22 cellular contexts compared by ENCODE assay signal in genomic region chr11:111749646-111750045, GRCh38.
"Had no signal": no experiment of that assay in that cellular context is flagged by ENCODE, and none has a peak within 500 bp of the region (broad histone marks: within the 10 kb centered on the region; RNA-seq: fewer than 3 reads in every experiment).

No MANE protein-coding gene starts in this region.

- H3K4me1 Mint-ChIP-seq: neural progenitor cell had no signal

- H3K9me3 ChIP-seq: esophagus squamous epithelium, gastroesophageal sphincter, left ventricle myocardium inferior, ovary, right atrium auricular region, suprapubic skin, thyroid gland, upper lobe of left lung, vagina had no signal

- ATAC-seq: gastroesophageal sphincter; natural killer cell treated with Interleukin-12 subunit alpha and Interleukin-12 subunit beta and Interleukin-15 and Interleukin-18, amount 100 ng/mL, for 72 hours had no signal

- DNase-seq: esophagus squamous epithelium; foreskin fibroblast; glutamatergic neuron; immature natural killer cell; left ventricle myocardium inferior; mesenchymal stem cell; midbrain; nucleus accumbens; ovary; stimulated activated CD4-positive, alpha-beta T cell treated with anti-CD3 and anti-CD28 coated beads, Interleukin-2, amount 100 ng/mL, for 48 hours; stimulated activated naive CD4-positive, alpha-beta T cell treated with Interleukin-2 at 50 U/mL for 16 hours; thyroid gland; upper lobe of left lung had no signal

- H3K9me3 Mint-ChIP-seq: dendritic cell treated with granulocyte-macrophage colony-stimulating factor and Interleukin-4, amounts not matched to agents 40 ng/mL and 50 ng/mL, for 4 days; immature natural killer cell; natural killer cell treated with Interleukin-12 subunit alpha and Interleukin-12 subunit beta and Interleukin-15 and Interleukin-18, amount 100 ng/mL, for 72 hours; neural progenitor cell had no signal

- H3K27me3 ChIP-seq: esophagus squamous epithelium, gastroesophageal sphincter, neural progenitor cell, ovary, right atrium auricular region, suprapubic skin, thyroid gland, upper lobe of left lung, vagina had no signal

- H3K4me1 ChIP-seq: neural progenitor cell, suprapubic skin, vagina had no signal

- H3K27me3 Mint-ChIP-seq: dendritic cell treated with granulocyte-macrophage colony-stimulating factor and Interleukin-4, amounts not matched to agents 40 ng/mL and 50 ng/mL, for 4 days; natural killer cell treated with Interleukin-12 subunit alpha and Interleukin-12 subunit beta and Interleukin-15 and Interleukin-18, amount 100 ng/mL, for 72 hours had no signal

- H3K36me3 ChIP-seq: ovary had no signal

- H3K4me3 ChIP-seq: esophagus squamous epithelium, gastroesophageal sphincter, left ventricle myocardium inferior, lung, neural progenitor cell, ovary, right atrium auricular region, smooth muscle cell, suprapubic skin, thyroid gland, upper lobe of left lung, vagina had no signal

- H3K27ac Mint-ChIP-seq: dendritic cell treated with granulocyte-macrophage colony-stimulating factor and Interleukin-4, amounts not matched to agents 40 ng/mL and 50 ng/mL, for 4 days; immature natural killer cell; natural killer cell treated with Interleukin-12 subunit alpha and Interleukin-12 subunit beta and Interleukin-15 and Interleukin-18, amount 100 ng/mL, for 72 hours; neural progenitor cell had no signal

- H3K27ac ChIP-seq: esophagus squamous epithelium, gastroesophageal sphincter, left ventricle myocardium inferior, neural progenitor cell, ovary, right atrium auricular region, suprapubic skin, thyroid gland, upper lobe of left lung, vagina had no signal

- H3K4me3 Mint-ChIP-seq: dendritic cell treated with granulocyte-macrophage colony-stimulating factor and Interleukin-4, amounts not matched to agents 40 ng/mL and 50 ng/mL, for 4 days; immature natural killer cell; natural killer cell treated with Interleukin-12 subunit alpha and Interleukin-12 subunit beta and Interleukin-15 and Interleukin-18, amount 100 ng/mL, for 72 hours; neural progenitor cell had no signal
